ENCODE assay signal across 10 cellular contexts in genomic region chr2:119697290-119698013, GRCh38. TPM values are rescaled to one million over a fixed set of nuclear protein-coding genes. Genes with fewer than 3 reads are reported as not detected.
DNase-seq lines count a peak whose midpoint lies in the region; ATAC-seq and TF ChIP-seq lines count a peak whose summit lies in the region.
"Had no signal": no experiment of that assay in that cellular context is flagged by ENCODE, and none has a peak within 500 bp of the region (broad histone marks: within the 10 kb centered on the region; RNA-seq: fewer than 3 reads in every experiment).

No MANE protein-coding gene starts in this region.

- TF ChIP-seq CTCF in GM10266 (IDR thresholded peaks at IDR 0.05; ENCODE audit: control insufficient read depth, insufficient read depth, low read depth, missing control alignments) (no peak), OCI-LY3 (IDR thresholded peaks at IDR 0.05; ENCODE audit: low read depth, low read length) (no peak), mucosa of descending colon (IDR thresholded peaks at IDR 0.05) (no peak)

- H4K20me1 ChIP-seq in OCI-LY3 (ENCODE audit: insufficient read depth, low read length) = no peaks in the 10 kb centered on the region

- no peaks in the 10 kb centered on the region for H3K36me3 ChIP-seq in OCI-LY3 (replicated peaks; ENCODE audit: low read depth, low read length)
- no peaks in the 10 kb centered on the region for H3K36me3 ChIP-seq in mucosa of descending colon (ENCODE audit: low read depth)

- H2AFZ ChIP-seq in OCI-LY3 (ENCODE audit: low read depth, low read length) = peak overlapping the region; percentile 68; the same call in 1 of the 2 replicates

- peak overlapping the region; percentile 68 for H3K4me2 ChIP-seq in OCI-LY3 (ENCODE audit: low read length)

- H3K79me2 ChIP-seq in OCI-LY3 (ENCODE audit: low read length) = no peaks in the 10 kb centered on the region

- H3K4me1 ChIP-seq in OCI-LY3 (ENCODE audit: low read length) = peaks cover 29% of the 10 kb centered on the region
- peaks cover 5% of the 10 kb centered on the region for H3K4me1 ChIP-seq in mucosa of descending colon (ENCODE audit: low read depth)

- intact Hi-C loops in mucosa of descending colon (cut with DNase I, micrococcal nuclease) = no loop called here

- DNase-seq in GM10266 (ENCODE audit: extremely low spot score) (peak; percentile 54), LoVo (ENCODE audit: low spot score) (no peak), GDM1 (lab: John Stamatoyannopoulos, UW) (no peak), NOMO-1 treated with DMSO at 0.1 percent for 48 hours (lab: John Stamatoyannopoulos, UW; ENCODE audit: unreplicated experiment) (no peak), mucosa of descending colon (no peak)
- DNase-seq: activated B cell treated with CpG ODN at 0.5 μM for 24 hours had no signal

- ATAC-seq in GM18909 (IDR thresholded peaks at IDR 0.05; ENCODE audit: poor library complexity, unreplicated experiment) (peak; percentile 60), HG02852 (IDR thresholded peaks at IDR 0.05; ENCODE audit: unreplicated experiment) (peak; percentile 98), mucosa of descending colon (no peak)

- peak overlapping the region; percentile 59 for H3K9ac ChIP-seq in OCI-LY3 (ENCODE audit: low read length)

- H3K4me3 ChIP-seq in OCI-LY3 (ENCODE audit: low read length) (peak overlapping the region; percentile 48), mucosa of descending colon (no peak overlapping the region)
- H3K4me3 ChIP-seq: skin epidermis had no signal

- 0 out of 2 replicates have a peak, but pooled peaks cover 2% of the 10 kb centered on the region for H3K27me3 ChIP-seq in OCI-LY3 (ENCODE audit: low read depth, low read length)

- H3K27ac ChIP-seq in OCI-LY3 (ENCODE audit: low read length) = peak overlapping the region; percentile 79
- H3K27ac ChIP-seq: skin epidermis had no signal

- H3K9me3 ChIP-seq in OCI-LY3 (ENCODE audit: insufficient read depth, low read length) (no peaks in the 10 kb centered on the region), mucosa of descending colon (no peaks in the 10 kb centered on the region)

RNA-seq across cellular contexts. Expression of gene TMEM177, which starts 18.5 kb away (rescaled TPM):
- total RNA-seq in mucosa of descending colon = 10 to 100 TPM; 16.2 to 25.2 (median 18.4) TPM
